Comparison of ENCODE assay signal across 8 cellular contexts in the genomic region with DNA sequence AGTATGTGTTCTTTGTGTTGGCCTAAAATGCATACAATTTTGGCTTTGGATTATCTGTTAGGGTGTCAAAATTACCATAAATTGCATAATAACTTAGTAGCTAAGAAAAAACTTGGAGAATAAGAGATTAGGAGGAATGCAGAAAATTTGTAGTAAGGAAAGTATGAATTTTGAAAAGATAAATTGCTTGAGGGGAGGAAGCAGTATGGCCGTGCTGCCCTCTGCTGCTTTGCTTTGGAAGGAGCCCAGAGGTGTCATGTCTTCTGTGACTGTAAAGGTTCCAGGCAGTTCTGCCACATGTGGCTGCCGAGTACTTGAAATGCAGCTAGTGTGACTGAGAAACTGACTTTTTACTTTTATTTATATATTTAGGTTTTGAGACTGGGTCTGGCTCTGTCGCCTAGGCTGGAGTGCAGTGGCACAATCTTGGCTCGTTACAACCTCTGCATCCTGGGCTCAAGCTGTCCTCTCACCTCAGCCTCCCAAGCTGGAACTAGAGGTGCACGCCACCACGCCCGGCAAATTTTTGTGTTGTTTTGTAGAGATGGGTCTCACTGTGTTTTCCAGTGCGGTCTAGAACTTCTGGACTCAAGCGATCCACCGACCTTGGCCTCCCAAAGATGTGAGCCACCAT.
A peak's percentile ranks its signal among the peaks of the same experiment; 100 is the strongest.
DNase-seq lines count a peak whose midpoint lies in the region; TF ChIP-seq lines count a peak whose summit lies in the region.

No MANE protein-coding gene starts in this region.

- H4K20me1 ChIP-seq in Loucy (ENCODE audit: insufficient read depth, low read length, poor library complexity, severe bottlenecking), result peaks cover 20% of the 10 kb centered on the region

- H3K36me3 ChIP-seq in Loucy (ENCODE audit: insufficient read depth, low read length), result peaks cover 11% of the 10 kb centered on the region; the same call in 1 of the 2 replicates

- H3K4me1 ChIP-seq in Loucy (ENCODE audit: insufficient read depth, low read length, poor library complexity, severe bottlenecking), result peaks cover 21% of the 10 kb centered on the region

- H2AFZ ChIP-seq in Loucy (ENCODE audit: low read length), result no peak overlapping the region

- peak; percentile 96 for TF ChIP-seq CTCF in Loucy (conservative IDR thresholded peaks at IDR 0.05; ENCODE audit: low read length)
- peak; percentile 77 for TF ChIP-seq CTCF in WI38 (IDR thresholded peaks at IDR 0.05; ENCODE audit: low read depth, low read length)

- no peaks in the 10 kb centered on the region for H3K9me2 ChIP-seq in Loucy (replicated peaks; ENCODE audit: low read depth, low read length)

- no peaks in the 10 kb centered on the region for H3K27me3 ChIP-seq in Loucy (ENCODE audit: insufficient read depth, low read length, poor library complexity, severe bottlenecking)

- no peaks in the 10 kb centered on the region for H3K9me3 ChIP-seq in Loucy (ENCODE audit: insufficient read depth, low read depth, low read length)

- H3K9ac ChIP-seq in Loucy (ENCODE audit: low read depth, low read length, poor library complexity, severe bottlenecking), result peak overlapping the region; percentile 84

- H3F3A ChIP-seq in Loucy (ENCODE audit: low read depth), result peaks cover 7% of the 10 kb centered on the region

- peak; percentile 2 for DNase-seq in DMS79 treated with DMSO at 0.1 percent for 48 hours (lab: John Stamatoyannopoulos, UW)
- no peak for DNase-seq in DMS79 (lab: John Stamatoyannopoulos, UW)
- DNase-seq in caudate nucleus (lab: John Stamatoyannopoulos, UW), result peak in 36 of 61 donors; percentile 3 to 78 (median 24)
- peak; percentile 59 for DNase-seq in left kidney (ENCODE audit: low read depth, low spot score)
- DNase-seq in stimulated activated CD8-positive, alpha-beta memory T cell treated with anti-CD3 and anti-CD28 coated beads, Interleukin-12 subunit alpha, Interleukin-12 subunit beta, amount 100 ng/mL, for 4 hours (ENCODE audit: low read depth), result peak; percentile 34
- DNase-seq in NCI-H524 treated with DMSO at 0.1 percent for 48 hours (lab: John Stamatoyannopoulos, UW), result no peak

- peak overlapping the region; percentile 87 for H3K4me2 ChIP-seq in Loucy (ENCODE audit: low read depth, low read length, poor library complexity, severe bottlenecking)

- H3K27ac ChIP-seq in caudate nucleus (ENCODE audit: low read depth, low read length), result no peak overlapping the region

- peaks cover 45% of the 10 kb centered on the region for H3K79me2 ChIP-seq in Loucy (ENCODE audit: insufficient read depth, low read length)

- peak overlapping the region; percentile 86 for H3K4me3 ChIP-seq in Loucy (ENCODE audit: low read length, poor library complexity, severe bottlenecking)
- no peak overlapping the region for H3K4me3 ChIP-seq in WI38 (ENCODE audit: low read depth, low read length)

Comparison
In these comparisons a context has a peak if more than half of its experiments do, and no peak if none do; other contexts are left out.
1. DNase-seq: peak in DMS79 treated with DMSO at 0.1 percent for 48 hours (single experiment), caudate nucleus (36 of 61), left kidney (single experiment) and stimulated activated CD8-positive, alpha-beta memory T cell treated with anti-CD3 and anti-CD28 coated beads, Interleukin-12 subunit alpha, Interleukin-12 subunit beta, amount 100 ng/mL, for 4 hours (single experiment); none in DMS79 (single experiment) and NCI-H524 treated with DMSO at 0.1 percent for 48 hours (single experiment).